8 cellular contexts compared by ENCODE assay signal in genomic region chr1:40592107-40592773, GRCh38.
DNase-seq lines count a peak whose midpoint lies in the region; ATAC-seq and TF ChIP-seq lines count a peak whose summit lies in the region.

No MANE protein-coding gene starts in this region.

- no peaks in the 10 kb centered on the region for H3K36me3 Mint-ChIP-seq in activated CD4-positive, alpha-beta T cell treated with anti-CD3 and anti-CD28 coated beads, Interleukin-2, amount 10 ng/mL, durations not matched to agents 7 days and 5 days (ENCODE audit: low read depth)

- ATAC-seq in omental fat pad (ENCODE audit: low FRiP score): no peak

- H3K27me3 Mint-ChIP-seq in activated CD4-positive, alpha-beta T cell treated with anti-CD3 and anti-CD28 coated beads, Interleukin-2, amount 10 ng/mL, durations not matched to agents 7 days and 5 days: peaks cover 10% of the 10 kb centered on the region

- H3K9me3 Mint-ChIP-seq in activated CD4-positive, alpha-beta T cell treated with anti-CD3 and anti-CD28 coated beads, Interleukin-2, amount 10 ng/mL, durations not matched to agents 7 days and 5 days: no peaks in the 10 kb centered on the region

- DNase-seq in NCI-H146 (lab: John Stamatoyannopoulos, UW) (peak; percentile 14), NCI-H146 treated with DMSO at 0.1 percent for 48 hours (lab: John Stamatoyannopoulos, UW; ENCODE audit: unreplicated experiment) (no peak), NCI-H1105 (lab: John Stamatoyannopoulos, UW) (peak; percentile 31), iPS DF 19.7 (ENCODE audit: low read depth, low spot score) (peak; percentile 15), NCI-H1930 (lab: John Stamatoyannopoulos, UW) (no peak), T-helper 9 cell (no peak), omental fat pad (ENCODE audit: low spot score) (no peak)
- peak; percentile 18 for DNase-seq in activated CD4-positive, alpha-beta T cell treated with anti-CD3 and anti-CD28 coated beads, Interleukin-2, amount 10 ng/mL, durations not matched to agents 7 days and 5 days

- no peak overlapping the region for H3K4me3 Mint-ChIP-seq in activated CD4-positive, alpha-beta T cell treated with anti-CD3 and anti-CD28 coated beads, Interleukin-2, amount 10 ng/mL, durations not matched to agents 7 days and 5 days

- CTCF ChIA-PET in activated CD4-positive, alpha-beta T cell treated with anti-CD3 and anti-CD28 coated beads, Interleukin-2, amount 10 ng/mL, durations not matched to agents 7 days and 5 days (lab: Charles Lee): interaction anchor here (1.0 kb wide), 1 partner anchor 14 kb away, joined by 3 read pairs; no protein-coding TSS in a partner anchor

- H3K4me1 Mint-ChIP-seq in activated CD4-positive, alpha-beta T cell treated with anti-CD3 and anti-CD28 coated beads, Interleukin-2, amount 10 ng/mL, durations not matched to agents 7 days and 5 days: peaks cover 16% of the 10 kb centered on the region

- POLR2A ChIA-PET in activated CD4-positive, alpha-beta T cell treated with anti-CD3 and anti-CD28 coated beads, Interleukin-2, amount 10 ng/mL, durations not matched to agents 7 days and 5 days (lab: Charles Lee): no interaction called here

- H3K27ac Mint-ChIP-seq in activated CD4-positive, alpha-beta T cell treated with anti-CD3 and anti-CD28 coated beads, Interleukin-2, amount 10 ng/mL, durations not matched to agents 7 days and 5 days: no peak overlapping the region

- TF ChIP-seq CTCF in omental fat pad (IDR thresholded peaks at IDR 0.05): no peak

Comparison
In these comparisons a context has a peak if more than half of its experiments do, and no peak if none do; other contexts are left out.
1. DNase-seq: peak in NCI-H146 (single experiment), NCI-H1105 (single experiment), activated CD4-positive, alpha-beta T cell treated with anti-CD3 and anti-CD28 coated beads, Interleukin-2, amount 10 ng/mL, durations not matched to agents 7 days and 5 days (single experiment) and iPS DF 19.7 (single experiment); none in NCI-H146 treated with DMSO at 0.1 percent for 48 hours (single experiment), NCI-H1930 (0 of 2), T-helper 9 cell (single experiment) and omental fat pad (single experiment).